ENCODE assay signal across 26 cellular contexts in the genomic region with DNA sequence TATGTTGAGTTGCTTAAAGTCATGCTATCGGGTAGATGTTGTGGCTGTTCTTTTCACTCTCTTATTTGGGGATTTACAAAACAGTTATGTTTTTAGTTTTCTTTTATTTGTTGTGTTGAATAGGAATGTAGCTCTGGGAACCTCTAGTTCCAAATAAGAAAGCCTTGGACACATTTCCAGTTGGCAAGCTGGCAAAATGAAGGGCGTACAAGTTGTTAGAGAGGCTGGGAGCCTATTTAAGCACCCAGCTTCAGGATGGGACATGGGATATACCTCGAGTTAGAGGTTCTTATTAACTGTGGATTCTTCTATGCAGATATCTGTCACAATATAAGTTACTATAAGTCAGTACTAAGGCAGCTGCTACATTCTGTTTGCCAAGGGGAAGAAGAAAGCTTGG. TPM values are rescaled to one million over a fixed set of nuclear protein-coding genes. Genes with fewer than 3 reads are reported as not detected.
A peak's percentile ranks its signal among the peaks of the same experiment; 100 is the strongest.
DNase-seq lines count a peak whose midpoint lies in the region; ATAC-seq and TF ChIP-seq lines count a peak whose summit lies in the region.
"Had no signal": no experiment of that assay in that cellular context is flagged by ENCODE, and none has a peak within 500 bp of the region (broad histone marks: within the 10 kb centered on the region; RNA-seq: fewer than 3 reads in every experiment).

No MANE protein-coding gene starts in this region.

- H3K4me1 Mint-ChIP-seq in HFFc6 (ENCODE audit: low read depth) = peaks cover 69% of the 10 kb centered on the region

- no peak overlapping the region for H2BK120ac ChIP-seq in mesendoderm (ENCODE audit: low read depth, low read length)

- H4K8ac ChIP-seq in mesendoderm (ENCODE audit: low read depth, low read length) = no peak overlapping the region

- H4K5ac ChIP-seq in mesendoderm (ENCODE audit: low read length) = no peak overlapping the region

- peaks cover 22% of the 10 kb centered on the region for H3K36me3 Mint-ChIP-seq in HFFc6 (ENCODE audit: low read depth)

- H3K9me3 ChIP-seq in skeletal muscle tissue (ENCODE audit: control insufficient read depth in 3 of 3, low read length in 3 of 3) = peaks cover 0 to 3% (median 0%) of the 10 kb centered on the region in 3 donors
- H3K9me3 ChIP-seq: HAP-1, prostate gland had no signal

- H3K4ac ChIP-seq in mesendoderm (ENCODE audit: low read depth, low read length) = no peak overlapping the region

- peaks cover 0 to 5% (median 5%) of the 10 kb centered on the region in 3 donors for H3K36me3 ChIP-seq in skeletal muscle tissue (ENCODE audit: control insufficient read depth in 3 of 3, insufficient read depth in 3 of 3, low read length in 3 of 3)
- no peaks in the 10 kb centered on the region for H3K36me3 ChIP-seq in mesendoderm (ENCODE audit: control insufficient read depth, insufficient read depth, low read length)
- H3K36me3 ChIP-seq: cardiac muscle cell, HAP-1, prostate gland had no signal

- H3K23ac ChIP-seq in mesendoderm (ENCODE audit: low read length) = no peak overlapping the region

- H3K4me3 ChIP-seq in skeletal muscle tissue (ENCODE audit: low read length in 3 of 3) = peak overlapping the region in 1 of 3 donors; percentile 58
- H3K4me3 ChIP-seq in mesendoderm (ENCODE audit: low read length) = no peak overlapping the region
- H3K4me3 ChIP-seq: cardiac muscle cell, HAP-1, prostate gland, skin epidermis had no signal

- peak overlapping the region; percentile 41 for H3K27ac ChIP-seq in cingulate gyrus (ENCODE audit: low read depth, low read length)
- H3K27ac ChIP-seq in skeletal muscle tissue (ENCODE audit: low read depth, low read length) = peak overlapping the region; percentile 56
- no peak overlapping the region for H3K27ac ChIP-seq in mesendoderm (ENCODE audit: low read depth, low read length)
- H3K27ac ChIP-seq: cardiac muscle cell, prostate gland had no signal

- H3K9me3 Mint-ChIP-seq in HFFc6 = peaks cover 3% of the 10 kb centered on the region
- H3K9me3 Mint-ChIP-seq: activated CD4-positive, alpha-beta memory T cell treated with anti-CD3 and anti-CD28 coated beads, Interleukin-2, amount 10 ng/mL, durations not matched to agents 7 days and 5 days; activated naive CD4-positive, alpha-beta T cell treated with anti-CD3 and anti-CD28 coated beads, Interleukin-2, amount 50 U/mL, for 24 hours had no signal

- H3K27me3 ChIP-seq in skeletal muscle tissue (ENCODE audit: control insufficient read depth in 3 of 3, insufficient read depth in 3 of 3, low read length in 3 of 3) (no peaks in the 10 kb centered on the region), mesendoderm (ENCODE audit: insufficient read depth, low read length, poor library complexity) (no peaks in the 10 kb centered on the region)
- H3K27me3 ChIP-seq: cardiac muscle cell had no signal

- H3K56ac ChIP-seq in mesendoderm (ENCODE audit: low read length) = no peak overlapping the region

- no peak overlapping the region for H3K4me2 ChIP-seq in mesendoderm (ENCODE audit: low read length)

- peak overlapping the region; percentile 3; the same call in 1 of the 2 replicates for H3K27ac Mint-ChIP-seq in HFFc6
- H3K27ac Mint-ChIP-seq: activated CD4-positive, alpha-beta memory T cell treated with anti-CD3 and anti-CD28 coated beads, Interleukin-2, amount 10 ng/mL, durations not matched to agents 7 days and 5 days; activated naive CD4-positive, alpha-beta T cell treated with anti-CD3 and anti-CD28 coated beads, Interleukin-2, amount 50 U/mL, for 24 hours; stimulated activated naive CD8-positive, alpha-beta T cell treated with anti-CD3 and anti-CD28 coated beads, Interleukin-15, amount 100 ng/mL, for 72 hours had no signal

- no peak overlapping the region for H2BK5ac ChIP-seq in mesendoderm (ENCODE audit: low read length)

- H3K27me3 Mint-ChIP-seq in HFFc6 (ENCODE audit: insufficient read depth) = peaks cover 1% of the 10 kb centered on the region
- H3K27me3 Mint-ChIP-seq: activated CD4-positive, alpha-beta memory T cell treated with anti-CD3 and anti-CD28 coated beads, Interleukin-2, amount 10 ng/mL, durations not matched to agents 7 days and 5 days; activated naive CD4-positive, alpha-beta T cell treated with anti-CD3 and anti-CD28 coated beads, Interleukin-2, amount 50 U/mL, for 24 hours; stimulated activated naive CD8-positive, alpha-beta T cell treated with anti-CD3 and anti-CD28 coated beads, Interleukin-15, amount 100 ng/mL, for 72 hours had no signal

- no peak for TF ChIP-seq CTCF in HFFc6 (IDR thresholded peaks at IDR 0.05)

- no peak overlapping the region for H2AK5ac ChIP-seq in mesendoderm (ENCODE audit: low read length)

- DNase-seq in HFFc6 (no peak), inferior parietal cortex (ENCODE audit: extremely low spot score) (peak; percentile 21), mesendoderm (no peak)
- DNase-seq: activated CD4-positive, alpha-beta memory T cell treated with anti-CD3 and anti-CD28 coated beads, Interleukin-2, amount 10 ng/mL, durations not matched to agents 7 days and 5 days; activated CD8-positive, alpha-beta memory T cell treated with anti-CD3 and anti-CD28 coated beads, Interleukin-2, amount 50 U/mL, for 48 hours; C1 segment of cervical spinal cord; COR-L47; DMS79; GF-D8; NCI-H1417 treated with DMSO at 0.1 percent for 48 hours; NCI-H345; NCI-H774; stimulated activated naive CD8-positive, alpha-beta T cell treated with anti-CD3 and anti-CD28 coated beads, Interleukin-15, amount 100 ng/mL, for 72 hours; T-helper 1 cell; trophoblast cell had no signal

- no CpG with 5 or more reads among the region's 3 CpGs for WGBS in mesendoderm (ENCODE audit: extremely low coverage, insufficient coverage, low lambda C conversion rate)

- no peaks in the 10 kb centered on the region for H3K79me1 ChIP-seq in mesendoderm (ENCODE audit: low read length)

- no peaks in the 10 kb centered on the region for H3K79me2 ChIP-seq in mesendoderm (ENCODE audit: control insufficient read depth, insufficient read depth, low read length)

- no peak overlapping the region for H3K18ac ChIP-seq in mesendoderm (ENCODE audit: low read length)

- H3K9ac ChIP-seq in skeletal muscle tissue (ENCODE audit: low read depth in 1 of 3, low read length in 3 of 3) = peak overlapping the region in 1 of 3 donors; percentile 40
- H3K9ac ChIP-seq in mesendoderm (ENCODE audit: low read length) = no peak overlapping the region

- H3K4me1 ChIP-seq in skeletal muscle tissue (ENCODE audit: control insufficient read depth in 3 of 3, insufficient read depth in 3 of 3, low read length in 3 of 3) = peaks cover 25 to 34% (median 31%) of the 10 kb centered on the region in 3 donors
- H3K4me1 ChIP-seq in mesendoderm (ENCODE audit: control insufficient read depth, low read depth, low read length) = no peaks in the 10 kb centered on the region
- H3K4me1 ChIP-seq: HAP-1, prostate gland had no signal

- peak overlapping the region; percentile 8; the same call in 1 of the 2 replicates for H3K4me3 Mint-ChIP-seq in HFFc6
- H3K4me3 Mint-ChIP-seq: activated CD4-positive, alpha-beta memory T cell treated with anti-CD3 and anti-CD28 coated beads, Interleukin-2, amount 10 ng/mL, durations not matched to agents 7 days and 5 days; activated naive CD4-positive, alpha-beta T cell treated with anti-CD3 and anti-CD28 coated beads, Interleukin-2, amount 50 U/mL, for 24 hours; stimulated activated naive CD8-positive, alpha-beta T cell treated with anti-CD3 and anti-CD28 coated beads, Interleukin-15, amount 100 ng/mL, for 72 hours had no signal

- ATAC-seq in HG03354 (IDR thresholded peaks at IDR 0.05; ENCODE audit: poor library complexity, severe bottlenecking, unreplicated experiment) (no peak), GM18873 (IDR thresholded peaks at IDR 0.05; ENCODE audit: low FRiP score, unreplicated experiment) (no peak), HG03025 (IDR thresholded peaks at IDR 0.05; ENCODE audit: low FRiP score, unreplicated experiment) (no peak)
- ATAC-seq: activated CD4-positive, CD25-positive, alpha-beta regulatory T cell treated with anti-CD3 and anti-CD28 coated beads, Interleukin-2, amount 50 U/mL, for 24 hours; stimulated activated naive CD8-positive, alpha-beta T cell treated with anti-CD3 and anti-CD28 coated beads, Interleukin-15, amount 100 ng/mL, for 72 hours had no signal

- H2BK15ac ChIP-seq in mesendoderm (replicated peaks; ENCODE audit: low read depth) = no peak overlapping the region

RNA-seq across cellular contexts. Expression of a gene that starts 22.8 kb away (rescaled TPM):
- total RNA-seq in HFFc6 (2021; fragmentation: NEBNext Ultra II Directional; extraction: Animal tissue kit (Norgen Biotek cat#: 25700)) = 10 to 100 TPM; 14.1 to 16.0 (median 15.1) TPM
- 18.8 TPM for total RNA-seq in skeletal muscle tissue
- 0.49 TPM for polyA plus RNA-seq in mesendoderm (2013, experiment 1 of 2)
- 0.69 TPM for polyA plus RNA-seq in mesendoderm (2013, experiment 2 of 2)
